Comparison of ENCODE assay signal across 22 cellular contexts in genomic region chr3:131702156-131702555, GRCh38.
"Had no signal": no experiment of that assay in that cellular context is flagged by ENCODE, and none has a peak within 500 bp of the region (broad histone marks: within the 10 kb centered on the region; RNA-seq: fewer than 3 reads in every experiment).

No MANE protein-coding gene starts in this region.

- DNase-seq: activated CD4-positive, alpha-beta T cell treated with anti-CD3 and anti-CD28 coated beads, Interleukin-2, amount 10 ng/mL, durations not matched to agents 7 days and 5 days; activated CD4-positive, CD25-positive, alpha-beta regulatory T cell treated with anti-CD3 and anti-CD28 coated beads, Interleukin-2, amount 50 U/mL, for 72 hours; activated CD8-positive, alpha-beta memory T cell treated with anti-CD3 and anti-CD28 coated beads, Interleukin-2, amount 10 ng/mL, durations not matched to agents 7 days and 5 days; activated CD8-positive, alpha-beta T cell treated with anti-CD3 and anti-CD28 coated beads for 36 hours; activated gamma-delta T cell; activated naive CD4-positive, alpha-beta T cell treated with anti-CD3 and anti-CD28 coated beads, Interleukin-2, amount 50 U/mL, for 16 hours; activated naive CD8-positive, alpha-beta T cell treated with anti-CD3 and anti-CD28 coated beads, Interleukin-2, amount 50 U/mL, for 24 hours; activated T-cell treated with anti-CD3 and anti-CD28 coated beads for 4 hours; brain microvascular endothelial cell; central memory CD4-positive, alpha-beta T cell; effector memory CD4-positive, alpha-beta T cell; foreskin melanocyte; glutamatergic neuron; hippocampal formation; left cardiac atrium; midbrain; spleen; stimulated activated CD4-positive, alpha-beta T cell treated with anti-CD3 and anti-CD28 coated beads, Interleukin-4, amount 100 ng/mL, for 24 hours; stimulated activated naive CD8-positive, alpha-beta T cell treated with anti-CD3 and anti-CD28 coated beads, Interleukin-15, Interleukin-2, amounts not matched to agents 100 U/mL and 50 U/mL, for 24 hours; upper lobe of left lung; WERI-Rb-1 had no signal

- H3K27me3 ChIP-seq: brain microvascular endothelial cell, spleen, upper lobe of left lung had no signal

- ATAC-seq: activated CD8-positive, alpha-beta memory T cell treated with anti-CD3 and anti-CD28 coated beads, Interleukin-2, amount 10 ng/mL, durations not matched to agents 7 days and 5 days; activated CD8-positive, alpha-beta T cell treated with anti-CD3 and anti-CD28 coated beads for 36 hours; activated naive CD8-positive, alpha-beta T cell treated with anti-CD3 and anti-CD28 coated beads, Interleukin-2, amount 50 U/mL, for 24 hours; left cardiac atrium; stimulated activated naive CD8-positive, alpha-beta T cell treated with anti-CD3 and anti-CD28 coated beads, Interleukin-15, Interleukin-2, amounts not matched to agents 100 U/mL and 50 U/mL, for 24 hours had no signal

- H3K36me3 ChIP-seq: brain microvascular endothelial cell, prostate gland, spleen, upper lobe of left lung, WERI-Rb-1 had no signal

- H3K4me3 ChIP-seq: prostate gland, spleen, upper lobe of left lung had no signal
